ENCODE assay signal across 8 cellular contexts in the genomic region with DNA sequence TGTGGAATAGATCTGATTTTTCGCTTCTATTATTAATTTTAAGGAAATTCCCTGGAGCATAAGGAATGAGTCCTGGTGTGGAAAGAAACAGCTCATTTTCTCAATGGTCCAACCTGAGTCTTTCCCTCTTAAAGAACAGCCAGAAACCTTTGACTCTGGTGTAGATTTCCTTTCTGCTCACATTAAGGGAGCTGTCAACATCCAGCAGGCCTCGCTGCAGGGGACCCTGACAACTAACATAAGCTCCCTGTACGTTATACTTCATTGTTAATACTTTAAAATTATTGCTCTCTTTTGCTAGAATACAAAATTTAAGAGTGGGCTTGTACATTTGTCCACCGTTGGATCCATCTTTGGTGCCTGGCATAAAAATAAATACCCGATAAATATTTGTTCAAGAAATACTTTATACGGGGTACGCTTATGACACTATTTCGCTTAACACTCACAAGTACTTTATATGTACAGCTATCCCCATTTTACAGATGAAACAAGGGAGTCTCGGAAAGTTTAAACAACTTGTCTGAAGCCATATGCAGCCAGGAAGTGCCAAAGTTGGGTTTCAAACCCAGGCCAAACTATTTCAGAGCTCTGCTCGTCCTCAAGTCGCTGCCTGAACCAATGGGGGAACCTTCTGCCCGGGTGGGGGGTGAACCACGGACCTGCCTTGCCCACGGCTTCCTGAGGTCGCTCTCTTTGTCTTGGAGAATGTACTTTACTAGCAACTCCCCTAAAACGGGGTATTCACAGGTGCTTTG. TPM values are rescaled to one million over a fixed set of nuclear protein-coding genes. Genes with fewer than 3 reads are reported as not detected.
A peak's percentile ranks its signal among the peaks of the same experiment; 100 is the strongest.
DNase-seq lines count a peak whose midpoint lies in the region; ATAC-seq and TF ChIP-seq lines count a peak whose summit lies in the region.

No MANE protein-coding gene starts in this region.

- peaks cover 34% of the 10 kb centered on the region for H3K36me3 ChIP-seq in BE2C
- H3K36me3 ChIP-seq in KMS-11 (ENCODE audit: insufficient read depth), result peaks cover 8% of the 10 kb centered on the region; the same call in 1 of the 2 replicates
- H3K36me3 ChIP-seq in heart right ventricle, result peaks cover 0 to 39% (median 17%) of the 10 kb centered on the region in 9 donors

- H3K9me3 ChIP-seq in BE2C (no peaks in the 10 kb centered on the region), heart right ventricle (no peaks in the 10 kb centered on the region)

- H3K79me2 ChIP-seq in KMS-11 (ENCODE audit: insufficient read depth, low read depth), result peaks cover 37% of the 10 kb centered on the region

- H3K4me3 ChIP-seq in BE2C (ENCODE audit: low read depth, low read length) (peak overlapping the region; percentile 99), KMS-11 (IDR thresholded peaks at IDR 0.05; ENCODE audit: insufficient read depth, low read depth, low read length) (no peak overlapping the region), heart right ventricle (peak overlapping the region; percentile 76 to 96 (median 90)), retinal pigment epithelial cell (ENCODE audit: low read length) (peak overlapping the region; percentile 97)

- H3K9ac ChIP-seq in KMS-11, result peak overlapping the region; percentile 100

- H3K4me2 ChIP-seq in KMS-11, result peak overlapping the region; percentile 77

- H2AFZ ChIP-seq in KMS-11 (ENCODE audit: low read depth), result peak overlapping the region; percentile 99

- ATAC-seq in GM18511 (IDR thresholded peaks at IDR 0.05; ENCODE audit: unreplicated experiment), result peak; percentile 20
- peak in 7 of 8 donors; percentile 8 to 35 (median 20) for ATAC-seq in heart right ventricle

- TF ChIP-seq CTCF in BE2C (IDR thresholded peaks at IDR 0.05; ENCODE audit: low read depth, low read length) (no peak), KMS-11 (conservative IDR thresholded peaks at IDR 0.05; ENCODE audit: low read depth, low read length) (no peak), heart right ventricle (IDR thresholded peaks at IDR 0.05) (no peak), retinal pigment epithelial cell (conservative IDR thresholded peaks at IDR 0.05; ENCODE audit: low read depth, low read length) (no peak)

- peak; percentile 36 for DNase-seq in BE2C
- DNase-seq in activated CD8-positive, alpha-beta memory T cell treated with anti-CD3 and anti-CD28 coated beads, Interleukin-2, amount 50 U/mL, for 4 hours, result peak; percentile 45
- DNase-seq in heart right ventricle, result no peak
- DNase-seq in retinal pigment epithelial cell (ENCODE audit: low read depth), result no peak
- DNase-seq in NCI-H2171 treated with DMSO at 0.1 percent for 48 hours (lab: John Stamatoyannopoulos, UW), result no peak
- DNase-seq in central memory CD4-positive, alpha-beta T cell, result no peak

- H3K27me3 ChIP-seq in BE2C (no peaks in the 10 kb centered on the region), KMS-11 (ENCODE audit: insufficient read depth, low read depth) (no peaks in the 10 kb centered on the region), heart right ventricle (no peaks in the 10 kb centered on the region)

- H3K4me1 ChIP-seq in BE2C, result peaks cover 3% of the 10 kb centered on the region; the same call in 1 of the 2 replicates
- H3K4me1 ChIP-seq in KMS-11 (ENCODE audit: low read depth, poor library complexity, severe bottlenecking), result peaks cover 33% of the 10 kb centered on the region
- peaks cover 14 to 48% (median 33%) of the 10 kb centered on the region in 9 donors for H3K4me1 ChIP-seq in heart right ventricle

- H3K27ac ChIP-seq in KMS-11 (peak overlapping the region; percentile 99), heart right ventricle (peak overlapping the region; percentile 96 to 100 (median 99))

- 9 to 10% methylated on average over 16 of the region's 16 CpGs for WGBS in heart right ventricle, 2 donors

- H4K20me1 ChIP-seq in KMS-11 (ENCODE audit: insufficient read depth), result no peaks in the 10 kb centered on the region

- intact Hi-C loops in heart right ventricle (cut with DNase I), result no loop called here

RNA-seq across cellular contexts. Expression of a gene that starts 0.6 kb away (rescaled TPM):
- polyA plus RNA-seq in BE2C (2012; ENCODE audit: insufficient read depth, insufficient read length, low read depth), result 182 TPM
- total RNA-seq in heart right ventricle, result 10 to 100 TPM; 57.8 to 85.5 (median 68.8) TPM
- polyA plus RNA-seq in heart right ventricle, result 10 to 100 TPM; 48.6 to 50.9 TPM

RNA-seq across cellular contexts. Expression of a gene that starts 18.0 kb away (rescaled TPM):
- polyA plus RNA-seq in BE2C (2012; ENCODE audit: insufficient read depth, insufficient read length, low read depth), result 0.66 TPM
- total RNA-seq in heart right ventricle, result under 1 TPM in 3 of 10 donors, not detected in 7; 0.12 to 0.57 (median 0.21) TPM
- under 1 TPM; 0.07 to 0.22 TPM for polyA plus RNA-seq in heart right ventricle

RNA-seq across cellular contexts. Expression of a gene that starts 56.6 kb away (rescaled TPM):
- not detected for polyA plus RNA-seq in BE2C (2012; ENCODE audit: insufficient read depth, insufficient read length, low read depth)
- total RNA-seq in heart right ventricle, result not detected
- polyA plus RNA-seq in heart right ventricle, result not detected

Comparison
In these comparisons a context has a peak if more than half of its experiments do, and no peak if none do; other contexts are left out.
1. DNase-seq: peak in BE2C (single experiment) and activated CD8-positive, alpha-beta memory T cell treated with anti-CD3 and anti-CD28 coated beads, Interleukin-2, amount 50 U/mL, for 4 hours (single experiment); none in heart right ventricle (0 of 2), retinal pigment epithelial cell (single experiment), NCI-H2171 treated with DMSO at 0.1 percent for 48 hours (single experiment) and central memory CD4-positive, alpha-beta T cell (single experiment).